In genomic region chr5:143824851-143825720, GRCh38 we compare ENCODE assay signal across 9 cellular contexts. TPM values are rescaled to one million over a fixed set of nuclear protein-coding genes. Genes with fewer than 3 reads are reported as not detected.
DNase-seq lines count a peak whose midpoint lies in the region; ATAC-seq and TF ChIP-seq lines count a peak whose summit lies in the region.
"Had no signal": no experiment of that assay in that cellular context is flagged by ENCODE, and none has a peak within 500 bp of the region (broad histone marks: within the 10 kb centered on the region; RNA-seq: fewer than 3 reads in every experiment).

No MANE protein-coding gene starts in this region.

- DNase-seq in NCI-H1092 (lab: John Stamatoyannopoulos, UW): peak; percentile 55
- DNase-seq in SW 1271 (lab: John Stamatoyannopoulos, UW): peak; percentile 19 to 66
- DNase-seq in adrenal gland: peak; percentile 68 to 93 (median 82)
- DNase-seq in left ventricle myocardium superior: peak; percentile 81
- DNase-seq in retinal pigment epithelial cell (ENCODE audit: low read depth): peak; percentile 31
- DNase-seq in OCI-M2 (lab: John Stamatoyannopoulos, UW; ENCODE audit: unreplicated experiment): no peak

- H3K27ac ChIP-seq in adrenal gland: no peak overlapping the region

- H3K4me3 ChIP-seq in adrenal gland (no peak overlapping the region), retinal pigment epithelial cell (ENCODE audit: low read length) (no peak overlapping the region)

- peak; percentile 84 for TF ChIP-seq CTCF in GM12874 (IDR thresholded peaks at IDR 0.05; ENCODE audit: insufficient read depth, low read depth, low read length)
- peak; percentile 87 to 95 (median 92) for TF ChIP-seq CTCF in adrenal gland (IDR thresholded peaks at IDR 0.05)
- peak; percentile 94 for TF ChIP-seq CTCF in retinal pigment epithelial cell (conservative IDR thresholded peaks at IDR 0.05; ENCODE audit: low read depth, low read length)

- H3K36me3 ChIP-seq in adrenal gland (replicated peaks in 1 of 2): no peaks in the 10 kb centered on the region

- no peak for TF ChIP-seq POLR2A in adrenal gland (IDR thresholded peaks at IDR 0.05)

- H3K4me1 ChIP-seq in adrenal gland (replicated peaks in 1 of 2): no peaks in the 10 kb centered on the region

- no peaks in the 10 kb centered on the region for H3K27me3 ChIP-seq in adrenal gland

- no peaks in the 10 kb centered on the region for H3K9me3 ChIP-seq in adrenal gland (replicated peaks in 1 of 3)

- intact Hi-C loops in adrenal gland (cut with DNase I): loop anchor here (5.0 to 10.0 kb wide), 4 partner anchors 420 to 900 kb away; partner anchors contain the start of gene NR3C1 (in 1 of the 2)
- intact Hi-C loops in left ventricle myocardium superior (cut with micrococcal nuclease): loop anchor here (10.0 kb wide), 3 partner anchors 420 to 810 kb away; partner anchors contain the start of gene NR3C1

- WGBS in adrenal gland, 4 donors: 27 to 42% (median 37%) methylated on average over 7 to 8 of the region's 8 CpGs

- ATAC-seq in HG02571 (IDR thresholded peaks at IDR 0.05; ENCODE audit: unreplicated experiment) (peak; percentile 57), left ventricle myocardium superior (peak; percentile 99)

RNA-seq across cellular contexts. Expression of gene HMHB1, which starts 13.1 kb away (rescaled TPM):
- total RNA-seq in adrenal gland (not detected), left ventricle myocardium superior (not detected)
- not detected for polyA plus RNA-seq in adrenal gland
- total RNA-seq: urinary bladder had no signal
- polyA plus RNA-seq: urinary bladder had no signal
